ENCODE assay signal across 1 cellular context in the genomic region with DNA sequence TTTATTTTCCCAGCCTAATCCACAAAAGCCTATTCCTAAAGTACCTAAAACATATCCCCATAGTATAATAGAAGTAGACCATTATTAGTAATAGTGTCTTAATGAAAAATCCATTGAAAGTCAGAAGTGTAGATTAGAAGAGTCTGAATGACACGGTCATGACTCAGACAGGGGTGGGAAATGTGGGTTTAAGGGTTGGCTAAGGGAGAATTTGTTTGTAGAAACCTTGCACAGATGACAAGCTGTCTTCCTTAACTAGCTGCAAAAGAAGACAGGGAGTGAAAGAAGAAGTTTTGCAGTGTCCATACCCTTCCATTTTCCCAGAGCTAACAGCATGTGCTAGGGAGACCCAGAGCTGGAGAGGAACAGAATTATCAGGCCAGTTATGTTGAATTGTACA.
TF ChIP-seq lines count a peak whose summit lies in the region.

No MANE protein-coding gene starts in this region.

TF ChIP-seq in GM23338, 12 proteins besides CTCF, POLR2A, EP300 and RAD21 (continued from another document):
- TF ChIP-seq ZNF462 (CRISPR knock-in tag; IDR thresholded peaks at IDR 0.05) = no peak
- no peak for TF ChIP-seq CREB1 (CRISPR knock-in tag; IDR thresholded peaks at IDR 0.05; ENCODE audit: low read depth)
- TF ChIP-seq ZNF331 (CRISPR knock-in tag; IDR thresholded peaks at IDR 0.05; ENCODE audit: low read depth) = no peak
- TF ChIP-seq REST (IDR thresholded peaks at IDR 0.05; ENCODE audit: unreplicated experiment) = no peak
- TF ChIP-seq NANOG (IDR thresholded peaks at IDR 0.05; ENCODE audit: borderline replicate concordance) = no peak
- TF ChIP-seq EZH2 (IDR thresholded peaks at IDR 0.05; ENCODE audit: low read depth, unreplicated experiment) = no peak
- TF ChIP-seq JUNB (IDR thresholded peaks at IDR 0.05; ENCODE audit: unreplicated experiment) = no peak
TF ChIP-seq in GM23338: peak in this region for 0.
